10 cellular contexts compared by ENCODE assay signal in genomic region chr1:153984125-153984899, GRCh38. TPM values are rescaled to one million over a fixed set of nuclear protein-coding genes. Genes with fewer than 3 reads are reported as not detected.
A peak's percentile ranks its signal among the peaks of the same experiment; 100 is the strongest.
DNase-seq lines count a peak whose midpoint lies in the region; ATAC-seq and TF ChIP-seq lines count a peak whose summit lies in the region.
"Had no signal": no experiment of that assay in that cellular context is flagged by ENCODE, and none has a peak within 500 bp of the region (broad histone marks: within the 10 kb centered on the region; RNA-seq: fewer than 3 reads in every experiment).

No MANE protein-coding gene starts in this region.

- H3K56ac ChIP-seq in H9 (ENCODE audit: insufficient read length, low read depth, low read length): no peak overlapping the region

- no peaks in the 10 kb centered on the region; a peak in 1 of 5 replicates for H3K9me3 Mint-ChIP-seq in H9
- no peaks in the 10 kb centered on the region for H3K9me3 Mint-ChIP-seq in WTC11
- H3K9me3 Mint-ChIP-seq in activated CD4-positive, alpha-beta memory T cell treated with anti-CD3 and anti-CD28 coated beads, Interleukin-2, amount 10 ng/mL, durations not matched to agents 7 days and 5 days: no peaks in the 10 kb centered on the region
- H3K9me3 Mint-ChIP-seq: activated naive CD8-positive, alpha-beta T cell treated with anti-CD3 and anti-CD28 coated beads, Interleukin-2, amount 10 ng/mL, durations not matched to agents 7 days and 5 days had no signal

- H3K27me3 ChIP-seq in H9 (ENCODE audit: insufficient read depth, low read length) (no peaks in the 10 kb centered on the region), gastroesophageal sphincter (no peaks in the 10 kb centered on the region), spleen (replicated peaks in 1 of 7) (no peaks in the 10 kb centered on the region)

- H3K9me3 ChIP-seq in H9 (ENCODE audit: control insufficient read depth, low read depth, low read length) (no peaks in the 10 kb centered on the region), gastroesophageal sphincter (no peaks in the 10 kb centered on the region), spleen (no peaks in the 10 kb centered on the region)

- H2BK15ac ChIP-seq in H9 (ENCODE audit: low read depth, low read length): no peak overlapping the region

- no peak for TF ChIP-seq EP300 in gastroesophageal sphincter (IDR thresholded peaks at IDR 0.05)

- H3K36me3 ChIP-seq in gastroesophageal sphincter: peaks cover 0 to 38% of the 10 kb centered on the region in 2 donors
- H3K36me3 ChIP-seq in spleen: peaks cover 0 to 24% (median 0%) of the 10 kb centered on the region in 6 donors

- no peak overlapping the region for H2BK12ac ChIP-seq in H9 (ENCODE audit: insufficient read length, low read depth, low read length)

- ATAC-seq in WTC11 (no peak), gastroesophageal sphincter (no peak), HG03442 (IDR thresholded peaks at IDR 0.05; ENCODE audit: unreplicated experiment) (no peak), GM18868 (IDR thresholded peaks at IDR 0.05; ENCODE audit: unreplicated experiment) (no peak)

- intact Hi-C loops in spleen (cut with DNase I; ENCODE audit: low total_unique reads): loop anchor here (5.0 kb wide), 1 partner anchor 187 kb away; no protein-coding TSS in a partner anchor

- H3K4me2 ChIP-seq in H9 (ENCODE audit: insufficient read depth, insufficient read length, low read length): peak overlapping the region; percentile 84

- POLR2A ChIA-PET in WTC11 (lab: Charles Lee): interaction anchor here (1.0 kb wide), 1 partner anchor 21 kb away, joined by 9 read pairs; the partner anchor contains the start of gene SLC39A1
- POLR2A ChIA-PET in activated CD4-positive, alpha-beta memory T cell treated with anti-CD3 and anti-CD28 coated beads, Interleukin-2, amount 10 ng/mL, durations not matched to agents 7 days and 5 days (lab: Charles Lee): interaction anchor here (1.0 to 4.4 kb wide), 4 partner anchors 12 to 179 kb away, joined by 3 to 28 read pairs (median 5); partner anchors contain the start of genes CREB3L4 and DENND4B

- peaks cover 18% of the 10 kb centered on the region for H3K23me2 ChIP-seq in H9 (ENCODE audit: insufficient read length, low read depth, low read length, poor library complexity, severe bottlenecking)

- no peak overlapping the region for H3K18ac ChIP-seq in H9 (ENCODE audit: insufficient read length, low read depth, low read length)

- peaks cover 1% of the 10 kb centered on the region; the same call in 1 of the 2 replicates for H3K79me2 ChIP-seq in H9 (ENCODE audit: insufficient read depth, low read length)

- no peak overlapping the region for H4K91ac ChIP-seq in H9 (ENCODE audit: insufficient read length, low read depth, low read length)

- H2BK120ac ChIP-seq in H9 (ENCODE audit: low read depth, low read length, poor library complexity, severe bottlenecking): no peak overlapping the region

- H3K79me1 ChIP-seq in H9 (ENCODE audit: insufficient read depth, low read depth, low read length, poor library complexity, severe bottlenecking): no peaks in the 10 kb centered on the region

- no peak overlapping the region for H3K9ac ChIP-seq in H9 (ENCODE audit: extremely low read depth, insufficient read length, low read length)

- H4K5ac ChIP-seq in H9 (ENCODE audit: insufficient read length, low read depth, low read length): no peak overlapping the region

- H3K27me3 Mint-ChIP-seq in H9 (ENCODE audit: low read depth): no peaks in the 10 kb centered on the region
- H3K27me3 Mint-ChIP-seq in WTC11 (ENCODE audit: low read depth): no peaks in the 10 kb centered on the region
- no peaks in the 10 kb centered on the region for H3K27me3 Mint-ChIP-seq in activated CD4-positive, alpha-beta memory T cell treated with anti-CD3 and anti-CD28 coated beads, Interleukin-2, amount 10 ng/mL, durations not matched to agents 7 days and 5 days
- H3K27me3 Mint-ChIP-seq: activated naive CD8-positive, alpha-beta T cell treated with anti-CD3 and anti-CD28 coated beads, Interleukin-2, amount 10 ng/mL, durations not matched to agents 7 days and 5 days had no signal

- H3K4me3 Mint-ChIP-seq in H9 (peak overlapping the region; percentile 47 to 97), WTC11 (peak overlapping the region; percentile 97)
- no peak overlapping the region for H3K4me3 Mint-ChIP-seq in activated CD4-positive, alpha-beta memory T cell treated with anti-CD3 and anti-CD28 coated beads, Interleukin-2, amount 10 ng/mL, durations not matched to agents 7 days and 5 days

- H2BK20ac ChIP-seq in H9 (ENCODE audit: low read depth, low read length, poor library complexity, severe bottlenecking): no peak overlapping the region

- H3K4me1 ChIP-seq in H9 (ENCODE audit: insufficient read depth, low read length): no peaks in the 10 kb centered on the region
- H3K4me1 ChIP-seq in gastroesophageal sphincter: peaks cover 0 to 35% (median 3%) of the 10 kb centered on the region in 3 donors
- H3K4me1 ChIP-seq in spleen: peaks cover 24 to 75% (median 54%) of the 10 kb centered on the region in 6 donors

- H2AFZ ChIP-seq in H9 (ENCODE audit: low read length): no peak overlapping the region

- no peak overlapping the region for H4K8ac ChIP-seq in H9 (replicated peaks; ENCODE audit: insufficient read length, low read depth, low read length)

- WGBS in H9 (ENCODE audit: extremely low coverage, insufficient read length, low lambda C conversion rate): no CpG with 5 or more reads among the region's 6 CpGs
- WGBS in gastroesophageal sphincter (ENCODE audit: low coverage in 1 of 2), 2 donors: 49 to 50% methylated on average over 5 to 6 of the region's 6 CpGs
- 40 to 57% (median 45%) methylated on average over 6 of the region's 6 CpGs for WGBS in spleen, 5 donors

- TF ChIP-seq CTCF in H9 (conservative IDR thresholded peaks at IDR 0.05): no peak
- no peak for TF ChIP-seq CTCF in WTC11 (IDR thresholded peaks at IDR 0.05)
- TF ChIP-seq CTCF in gastroesophageal sphincter (IDR thresholded peaks at IDR 0.05): no peak
- TF ChIP-seq CTCF in spleen (IDR thresholded peaks at IDR 0.05 in 8 of 11, conservative IDR thresholded peaks at IDR 0.05 in 3 of 11): no peak

- no peak overlapping the region for H3K14ac ChIP-seq in H9 (ENCODE audit: insufficient read depth, low read length)

- H3T11ph ChIP-seq in H9 (ENCODE audit: low read length): no peak overlapping the region

- H3K4ac ChIP-seq in H9 (ENCODE audit: low read depth, low read length): no peak overlapping the region

- peaks cover 13 to 17% of the 10 kb centered on the region in 2 experiments for H3K4me1 Mint-ChIP-seq in H9
- H3K4me1 Mint-ChIP-seq in WTC11: peaks cover 20% of the 10 kb centered on the region
- H3K4me1 Mint-ChIP-seq in activated CD4-positive, alpha-beta memory T cell treated with anti-CD3 and anti-CD28 coated beads, Interleukin-2, amount 10 ng/mL, durations not matched to agents 7 days and 5 days: peaks cover 26% of the 10 kb centered on the region

- no peak for TF ChIP-seq POLR2A in gastroesophageal sphincter (IDR thresholded peaks at IDR 0.05)
- no peak for TF ChIP-seq POLR2A in spleen (IDR thresholded peaks at IDR 0.05)

- DNase-seq in H9 (no peak), WTC11 (ENCODE audit: low spot score) (no peak), spleen (no peak), DMS114 treated with DMSO at 0.1 percent for 48 hours (lab: John Stamatoyannopoulos, UW; ENCODE audit: unreplicated experiment) (no peak)
- DNase-seq in activated CD4-positive, alpha-beta memory T cell treated with anti-CD3 and anti-CD28 coated beads, Interleukin-2, amount 10 ng/mL, durations not matched to agents 7 days and 5 days: no peak
- DNase-seq: activated naive CD8-positive, alpha-beta T cell treated with anti-CD3 and anti-CD28 coated beads, Interleukin-2, amount 10 ng/mL, durations not matched to agents 7 days and 5 days; foreskin melanocyte had no signal

- peak overlapping the region in 1 of 3 experiments; percentile 42; a peak in 3 of 7 replicates for H3K27ac Mint-ChIP-seq in H9
- H3K27ac Mint-ChIP-seq in WTC11: peak overlapping the region; percentile 51
- H3K27ac Mint-ChIP-seq in activated CD4-positive, alpha-beta memory T cell treated with anti-CD3 and anti-CD28 coated beads, Interleukin-2, amount 10 ng/mL, durations not matched to agents 7 days and 5 days: no peak overlapping the region

- no peak overlapping the region for H3K23ac ChIP-seq in H9 (ENCODE audit: insufficient read length, low read depth, low read length)

- CTCF ChIA-PET in WTC11 (lab: Charles Lee): interaction anchor here (0.7 to 2.0 kb wide), 3 partner anchors 17 to 304 kb away, joined by 5 to 28 read pairs (median 5); partner anchors contain the start of gene CREB3L4
- CTCF ChIA-PET in activated CD4-positive, alpha-beta memory T cell treated with anti-CD3 and anti-CD28 coated beads, Interleukin-2, amount 10 ng/mL, durations not matched to agents 7 days and 5 days (lab: Charles Lee): interaction anchor here (0.7 to 4.2 kb wide), 8 partner anchors 15 to 316 kb away, joined by 3 to 32 read pairs (median 3); partner anchors contain the start of genes CREB3L4 and DENND4B

- no peaks in the 10 kb centered on the region for H4K20me1 ChIP-seq in H9 (ENCODE audit: control insufficient read depth, insufficient read depth, insufficient read length)

- peaks cover 12 to 40% (median 28%) of the 10 kb centered on the region in 3 experiments; a peak in 6 of 7 replicates for H3K36me3 Mint-ChIP-seq in H9 (ENCODE audit: insufficient read depth in 1 of 3, low read depth in 3 of 3)
- H3K36me3 Mint-ChIP-seq in WTC11: peaks cover 25% of the 10 kb centered on the region
- no peaks in the 10 kb centered on the region for H3K36me3 Mint-ChIP-seq in activated CD4-positive, alpha-beta memory T cell treated with anti-CD3 and anti-CD28 coated beads, Interleukin-2, amount 10 ng/mL, durations not matched to agents 7 days and 5 days (ENCODE audit: low read depth)
- H3K36me3 Mint-ChIP-seq: activated naive CD8-positive, alpha-beta T cell treated with anti-CD3 and anti-CD28 coated beads, Interleukin-2, amount 10 ng/mL, durations not matched to agents 7 days and 5 days had no signal

- peak overlapping the region in 1 of 2 donors; percentile 65 for H3K4me3 ChIP-seq in gastroesophageal sphincter
- H3K4me3 ChIP-seq in spleen: peak overlapping the region in 7 of 8 donors; percentile 29 to 72 (median 48)

- no peak overlapping the region for H2BK5ac ChIP-seq in H9 (ENCODE audit: insufficient read length, low read length)

- no peak overlapping the region for H3K27ac ChIP-seq in H9 (ENCODE audit: insufficient read length, low read depth, low read length)
- H3K27ac ChIP-seq in gastroesophageal sphincter: peak overlapping the region in 3 of 4 donors; percentile 83 to 92 (median 88)
- peak overlapping the region in 7 of 8 donors; percentile 82 to 91 (median 84) for H3K27ac ChIP-seq in spleen

- H2AK5ac ChIP-seq in H9 (ENCODE audit: insufficient read length, low read length): no peak overlapping the region

RNA-seq across cellular contexts. Expression of gene RAB13, which starts 1.8 kb away (rescaled TPM):
- total RNA-seq in H9 (2021): 122 and 130 TPM in 2 replicates
- 117 to 126 TPM (median 119 TPM) in 3 replicates for total RNA-seq in WTC11 (2021)
- total RNA-seq in gastroesophageal sphincter: 10 to 100 TPM; 43.6 to 50.7 (median 48.9) TPM
- 100 to 1,000 TPM in 1 of 7 donors, 10 to 100 TPM in 6; 31.8 to 115 (median 49.4) TPM for total RNA-seq in spleen
- 100 to 1,000 TPM in 1 of 3 donors, 10 to 100 TPM in 2; 94.9 to 111 (median 98.1) TPM for polyA plus RNA-seq in spleen
- total RNA-seq in activated CD4-positive, alpha-beta memory T cell treated with anti-CD3 and anti-CD28 coated beads, Interleukin-2, amount 10 ng/mL, durations not matched to agents 7 days and 5 days: under 1 TPM; 0.40 to 0.43 TPM

RNA-seq across cellular contexts. Expression of gene RPS27, which starts 6.2 kb away (rescaled TPM):
- total RNA-seq in H9 (2021) (2,196 and 2,321 TPM in 2 replicates), WTC11 (2021) (2,141 to 2,438 TPM (median 2,292 TPM) in 3 replicates), gastroesophageal sphincter (1,000 to 10,000 TPM in 3 of 4 donors, 100 to 1,000 TPM in 1; 990 to 4,016 (median 2,721) TPM), spleen (1,000 to 10,000 TPM; 1,398 to 3,190 (median 2,190) TPM)
- over 10,000 TPM; 15,000 to 23,475 (median 23,384) TPM for polyA plus RNA-seq in spleen
- total RNA-seq in activated CD4-positive, alpha-beta memory T cell treated with anti-CD3 and anti-CD28 coated beads, Interleukin-2, amount 10 ng/mL, durations not matched to agents 7 days and 5 days: 1,000 to 10,000 TPM; 2,022 to 2,087 TPM

RNA-seq across cellular contexts. Expression of gene JTB, which starts 6.8 kb away (rescaled TPM):
- total RNA-seq in H9 (2021) (85.0 and 85.4 TPM in 2 replicates), WTC11 (2021) (88.8 to 90.6 TPM (median 90.3 TPM) in 3 replicates), gastroesophageal sphincter (100 to 1,000 TPM; 158 to 193 (median 180) TPM), spleen (100 to 1,000 TPM in 5 of 7 donors, 10 to 100 TPM in 2; 97.9 to 222 (median 102) TPM)
- polyA plus RNA-seq in spleen: 100 to 1,000 TPM; 184 to 243 (median 204) TPM
- 100 to 1,000 TPM; 120 to 127 TPM for total RNA-seq in activated CD4-positive, alpha-beta memory T cell treated with anti-CD3 and anti-CD28 coated beads, Interleukin-2, amount 10 ng/mL, durations not matched to agents 7 days and 5 days

RNA-seq across cellular contexts. Expression of gene CREB3L4, which starts 16.6 kb away (rescaled TPM):
- total RNA-seq in H9 (2021) (27.6 and 27.7 TPM in 2 replicates), WTC11 (2021) (33.1 to 35.2 TPM (median 34.6 TPM) in 3 replicates), gastroesophageal sphincter (10 to 100 TPM in 1 of 4 donors, 1 to 10 TPM in 3; 5.1 to 10.4 (median 6.8) TPM), spleen (10 to 100 TPM in 2 of 7 donors, 1 to 10 TPM in 5; 6.1 to 18.0 (median 9.1) TPM)
- 10 to 100 TPM in 2 of 3 donors, 1 to 10 TPM in 1; 8.9 to 13.3 (median 11.7) TPM for polyA plus RNA-seq in spleen
- total RNA-seq in activated CD4-positive, alpha-beta memory T cell treated with anti-CD3 and anti-CD28 coated beads, Interleukin-2, amount 10 ng/mL, durations not matched to agents 7 days and 5 days: 1 to 10 TPM; 7.0 to 8.4 TPM

RNA-seq across cellular contexts. Expression of gene SLC39A1, which starts 21.0 kb away (rescaled TPM):
- total RNA-seq in H9 (2021) (161 and 170 TPM in 2 replicates), WTC11 (2021) (185 to 204 TPM (median 193 TPM) in 3 replicates), gastroesophageal sphincter (100 to 1,000 TPM in 3 of 4 donors, 10 to 100 TPM in 1; 64.8 to 115 (median 106) TPM), spleen (10 to 100 TPM; 66.7 to 88.4 (median 81.1) TPM)
- 10 to 100 TPM; 23.6 to 41.3 (median 40.6) TPM for polyA plus RNA-seq in spleen
- 10 to 100 TPM; 42.5 to 42.6 TPM for total RNA-seq in activated CD4-positive, alpha-beta memory T cell treated with anti-CD3 and anti-CD28 coated beads, Interleukin-2, amount 10 ng/mL, durations not matched to agents 7 days and 5 days

Comparison
In these comparisons a context has a peak if more than half of its experiments do, and no peak if none do; other contexts are left out.
1. RNA of gene RAB13, which starts 1.8 kb away (total RNA-seq): 117 to 126 TPM in WTC11, 122 to 130 TPM in H9, 43.6 to 50.7 TPM in gastroesophageal sphincter and 31.8 to 115 TPM in spleen; 0.40 to 0.43 TPM in activated CD4-positive, alpha-beta memory T cell treated with anti-CD3 and anti-CD28 coated beads, Interleukin-2, amount 10 ng/mL, durations not matched to agents 7 days and 5 days; every median in the first group is over 10 times any median in the second.